1 cellular context compared by ENCODE assay signal in the genomic region with DNA sequence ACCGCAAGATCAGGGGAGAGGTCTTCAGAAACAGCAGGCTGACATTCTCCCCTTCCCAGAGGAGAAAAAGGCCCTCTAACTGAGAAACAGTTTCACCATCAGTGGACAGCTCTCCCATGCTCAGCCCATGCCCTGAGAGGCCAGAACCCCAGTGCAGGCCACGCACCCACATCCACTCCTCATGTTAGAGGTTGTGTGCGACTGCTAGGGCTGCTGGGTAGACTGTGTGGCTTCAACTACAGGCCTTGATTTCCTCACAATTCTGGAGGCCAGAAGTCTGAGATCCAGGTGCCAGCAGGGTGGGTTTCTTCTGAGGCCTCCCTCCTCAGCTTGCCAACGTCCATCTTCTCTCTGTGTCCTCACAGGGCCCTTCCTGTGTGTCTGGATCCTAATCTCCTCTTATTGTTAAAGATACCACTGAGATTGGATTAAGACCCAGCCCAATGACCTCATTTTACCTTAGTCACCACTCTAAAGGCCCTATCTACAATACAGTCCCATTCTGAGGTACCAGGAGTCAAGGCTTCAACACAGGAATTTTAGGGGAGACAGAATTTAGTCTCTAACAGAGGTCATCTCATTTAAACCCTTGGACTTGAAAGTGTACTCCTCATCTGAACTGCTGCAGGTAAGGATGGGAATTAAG.
TF ChIP-seq lines count a peak whose summit lies in the region.

No MANE protein-coding gene starts in this region.

TF ChIP-seq in endothelial cell of umbilical vein, 7 proteins besides CTCF, POLR2A, EP300 and RAD21 (continued from another document):
- TF ChIP-seq EZH2 (IDR thresholded peaks at IDR 0.05; ENCODE audit: borderline replicate concordance, low read depth, low read length, severe bottlenecking) (no peak), FOS (IDR thresholded peaks at IDR 0.05; ENCODE audit: borderline replicate concordance, insufficient read depth, low read length) (no peak), POLR2AphosphoS5 (IDR thresholded peaks at IDR 0.05; ENCODE audit: insufficient read depth, low read depth, low read length) (no peak), GATA2 (IDR thresholded peaks at IDR 0.05; ENCODE audit: insufficient read depth, insufficient read length, low read depth, low read length) (no peak), MYC (IDR thresholded peaks at IDR 0.05; ENCODE audit: low read depth, low read length) (no peak)
- TF ChIP-seq, protein P1, sequence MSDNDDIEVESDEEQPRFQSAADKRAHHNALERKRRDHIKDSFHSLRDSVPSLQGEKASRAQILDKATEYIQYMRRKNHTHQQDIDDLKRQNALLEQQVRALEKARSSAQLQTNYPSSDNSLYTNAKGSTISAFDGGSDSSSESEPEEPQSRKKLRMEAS (IDR thresholded peaks at IDR 0.05; ENCODE audit: insufficient read depth, insufficient read length), result no peak
TF ChIP-seq in endothelial cell of umbilical vein: peak in this region for 0.
